In the genomic region with DNA sequence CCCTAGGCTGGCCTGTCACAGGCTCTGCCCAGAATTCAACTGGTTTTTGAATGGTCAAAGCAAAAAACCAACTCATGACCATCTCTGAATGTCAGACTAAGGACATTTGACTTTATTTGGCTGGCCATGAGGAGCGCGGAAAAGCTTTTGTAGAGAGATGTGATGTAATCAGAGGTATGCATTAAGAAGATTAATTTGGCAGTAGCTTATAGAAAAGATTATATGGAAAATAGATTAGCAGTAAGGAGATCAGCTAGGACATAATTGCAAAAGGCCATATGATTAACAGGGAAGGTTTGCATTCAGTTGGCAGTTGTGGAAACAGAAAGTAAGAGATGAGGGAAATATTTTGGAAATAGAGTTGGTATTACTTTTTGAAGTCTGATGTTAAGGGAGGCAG, we compare ENCODE assay signal across 12 cellular contexts. TPM values are rescaled to one million over a fixed set of nuclear protein-coding genes. Genes with fewer than 3 reads are reported as not detected.
"Had no signal": no experiment of that assay in that cellular context is flagged by ENCODE, and none has a peak within 500 bp of the region (broad histone marks: within the 10 kb centered on the region; RNA-seq: fewer than 3 reads in every experiment).

No MANE protein-coding gene starts in this region.

- ATAC-seq: HCT116, HepG2 had no signal

- H3K4me3 Mint-ChIP-seq: HFFc6, IgD-negative memory B cell had no signal

- H2AFZ ChIP-seq: GM23248 had no signal

- H3K36me3 ChIP-seq: HAP-1 had no signal

- H3K27me3 Mint-ChIP-seq: IgD-negative memory B cell had no signal

- H3K4me1 ChIP-seq: HAP-1 had no signal

- H3K36me3 Mint-ChIP-seq: IgD-negative memory B cell had no signal

- H3K27ac ChIP-seq: GM23248, HL-60 had no signal

- DNase-seq: GM23248, GOT3, H7, HFFc6, KBM-7 had no signal

- H3K4me3 ChIP-seq: GM23248, HAP-1 had no signal

- H3K27ac Mint-ChIP-seq: HFFc6, IgD-negative memory B cell had no signal

- H3K9me3 ChIP-seq: HAP-1 had no signal

- H3K9me3 Mint-ChIP-seq: IgD-negative memory B cell had no signal

- H3K4me1 Mint-ChIP-seq: IgD-negative memory B cell had no signal

RNA-seq across cellular contexts. Expression of gene TTR, which starts 12.3 kb away (rescaled TPM):
- total RNA-seq: GM23248, H4, H7, HFFc6, HT1080 had no signal
